24 cellular contexts compared by ENCODE assay signal in genomic region chr10:4100324-4100826, GRCh38.
"Had no signal": no experiment of that assay in that cellular context is flagged by ENCODE, and none has a peak within 500 bp of the region (broad histone marks: within the 10 kb centered on the region; RNA-seq: fewer than 3 reads in every experiment).

No MANE protein-coding gene starts in this region.

- H3K9me3 Mint-ChIP-seq: activated CD4-positive, alpha-beta memory T cell treated with anti-CD3 and anti-CD28 coated beads, Interleukin-2, amount 10 ng/mL, durations not matched to agents 7 days and 5 days; activated naive CD8-positive, alpha-beta T cell treated with anti-CD3 and anti-CD28 coated beads for 36 hours; activated T-cell treated with anti-CD3 and anti-CD28 coated beads, Interleukin-2, amount 50 U/mL, for 72 hours; activated T-helper 2 cell treated with anti-CD3 and anti-CD28 coated beads, Interferon-gamma antibody, Interleukin-2, Interleukin-4, amounts not matched to agents 10 μg/mL and 5 μg/mL and 100 μg/mL, durations not matched to agents 14 hours and 24 hours and 36 hours had no signal

- H3K27me3 ChIP-seq: brain microvascular endothelial cell, cardiac muscle cell, Peyer's patch, SJCRH30 had no signal

- H3K27ac Mint-ChIP-seq: activated CD4-positive, alpha-beta memory T cell treated with anti-CD3 and anti-CD28 coated beads, Interleukin-2, amount 10 ng/mL, durations not matched to agents 7 days and 5 days; activated CD4-positive, alpha-beta T cell treated with anti-CD3 and anti-CD28 coated beads, Interleukin-2, amount 10 ng/mL, durations not matched to agents 7 days and 5 days; activated naive CD4-positive, alpha-beta T cell treated with anti-CD3 and anti-CD28 coated beads, Interleukin-2, amount 10 ng/mL, durations not matched to agents 7 days and 5 days; activated naive CD8-positive, alpha-beta T cell treated with anti-CD3 and anti-CD28 coated beads for 36 hours; activated T-cell treated with anti-CD3 and anti-CD28 coated beads, Interleukin-2, amount 50 U/mL, for 72 hours; activated T-helper 2 cell treated with anti-CD3 and anti-CD28 coated beads, Interferon-gamma antibody, Interleukin-2, Interleukin-4, amounts not matched to agents 10 μg/mL and 5 μg/mL and 100 μg/mL, durations not matched to agents 14 hours and 24 hours and 36 hours had no signal

- ATAC-seq: activated T-cell treated with anti-CD3 and anti-CD28 coated beads, Interleukin-2, amount 50 U/mL, for 72 hours had no signal

- H3K4me3 ChIP-seq: cardiac muscle cell, Peyer's patch, SJCRH30 had no signal

- H3K36me3 ChIP-seq: brain microvascular endothelial cell, cardiac muscle cell, Peyer's patch, SJCRH30 had no signal

- H3K4me3 Mint-ChIP-seq: activated CD4-positive, alpha-beta memory T cell treated with anti-CD3 and anti-CD28 coated beads, Interleukin-2, amount 10 ng/mL, durations not matched to agents 7 days and 5 days; activated CD4-positive, alpha-beta T cell treated with anti-CD3 and anti-CD28 coated beads, Interleukin-2, amount 10 ng/mL, durations not matched to agents 7 days and 5 days; activated naive CD4-positive, alpha-beta T cell treated with anti-CD3 and anti-CD28 coated beads, Interleukin-2, amount 10 ng/mL, durations not matched to agents 7 days and 5 days; activated naive CD8-positive, alpha-beta T cell treated with anti-CD3 and anti-CD28 coated beads for 36 hours; activated T-cell treated with anti-CD3 and anti-CD28 coated beads, Interleukin-2, amount 50 U/mL, for 72 hours had no signal

- H3K27ac ChIP-seq: brain microvascular endothelial cell, cardiac muscle cell, Peyer's patch, RWPE1, SJCRH30 had no signal

- DNase-seq: activated CD4-positive, alpha-beta memory T cell treated with anti-CD3 and anti-CD28 coated beads, Interleukin-2, amount 10 ng/mL, durations not matched to agents 7 days and 5 days; activated CD4-positive, alpha-beta T cell treated with anti-CD3 and anti-CD28 coated beads, Interleukin-2, amount 10 ng/mL, durations not matched to agents 7 days and 5 days; activated CD4-positive, CD25-positive, alpha-beta regulatory T cell treated with anti-CD3 and anti-CD28 coated beads, Interleukin-2, amount 50 U/mL, for 72 hours; activated gamma-delta T cell treated with Interleukin-2 at 50 U/mL for 16 hours; activated naive CD4-positive, alpha-beta T cell treated with anti-CD3 and anti-CD28 coated beads, Interleukin-2, amount 10 ng/mL, durations not matched to agents 7 days and 5 days; activated naive CD8-positive, alpha-beta T cell treated with anti-CD3 and anti-CD28 coated beads for 36 hours; activated T-cell treated with anti-CD3 and anti-CD28 coated beads, Interleukin-2, amount 50 U/mL, for 72 hours; brain microvascular endothelial cell; KBM-7; NCI-H1048; NCI-H1930; NCI-H2107; NCI-H2171 treated with DMSO at 0.1 percent for 48 hours; NCI-H226; NCI-H510A; NCI-H69; NK-92 treated with Interleukin-12 subunit alpha and Interleukin-12 subunit beta, amount 100 ng/mL, for 24 hours; Peyer's patch; Right ventricle myocardium superior; SJCRH30; SK-N-SH had no signal

- H3K4me1 ChIP-seq: Peyer's patch, SJCRH30 had no signal

- H3K4me2 ChIP-seq: SK-N-SH had no signal

- H3K9ac ChIP-seq: SK-N-SH had no signal

- H3K9me3 ChIP-seq: Peyer's patch, SJCRH30, SK-N-SH had no signal

- H3K27me3 Mint-ChIP-seq: activated CD4-positive, alpha-beta memory T cell treated with anti-CD3 and anti-CD28 coated beads, Interleukin-2, amount 10 ng/mL, durations not matched to agents 7 days and 5 days; activated naive CD8-positive, alpha-beta T cell treated with anti-CD3 and anti-CD28 coated beads for 36 hours had no signal

- H3K36me3 Mint-ChIP-seq: activated naive CD8-positive, alpha-beta T cell treated with anti-CD3 and anti-CD28 coated beads for 36 hours had no signal
